ENCODE assay signal across 1 cellular context in genomic region chr3:100982710-100983109, GRCh38.
TF ChIP-seq lines count a peak whose summit lies in the region.

No MANE protein-coding gene starts in this region.

TF ChIP-seq in WTC11, 78 proteins besides CTCF, POLR2A, EP300 and RAD21 (continued from another document):
- no peak for TF ChIP-seq JAZF1 (CRISPR knock-in tag; IDR thresholded peaks at IDR 0.05)
- TF ChIP-seq NR1H2 (CRISPR knock-in tag; IDR thresholded peaks at IDR 0.05) = no peak
- no peak for TF ChIP-seq CDX4 (CRISPR knock-in tag; IDR thresholded peaks at IDR 0.05; ENCODE audit: borderline replicate concordance)
- no peak for TF ChIP-seq ERG (CRISPR knock-in tag; IDR thresholded peaks at IDR 0.05)
- no peak for TF ChIP-seq AFF4 (CRISPR knock-in tag; IDR thresholded peaks at IDR 0.05; ENCODE audit: borderline replicate concordance)
TF ChIP-seq in WTC11: peak in this region for 0.
